Comparison of ENCODE assay signal across 8 cellular contexts in the genomic region with DNA sequence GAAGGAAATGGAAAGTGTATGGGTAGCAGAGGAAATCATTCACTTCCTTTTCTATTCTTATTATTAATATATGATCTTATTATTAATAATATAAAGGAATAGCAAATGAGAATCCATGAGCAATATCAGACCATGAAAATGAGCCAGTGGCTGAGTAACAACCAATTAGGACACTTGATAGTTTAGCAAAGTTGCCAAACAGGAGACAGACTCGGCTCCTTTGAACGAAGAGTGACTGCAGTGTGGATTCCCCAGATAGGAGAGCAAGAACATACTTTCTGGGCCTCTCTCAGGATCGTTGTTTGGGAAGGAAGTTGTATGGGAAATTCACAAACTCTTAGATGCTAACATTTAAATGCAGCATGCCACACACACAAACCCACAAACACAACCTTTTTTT.
"Had no signal": no experiment of that assay in that cellular context is flagged by ENCODE, and none has a peak within 500 bp of the region (broad histone marks: within the 10 kb centered on the region; RNA-seq: fewer than 3 reads in every experiment).

No MANE protein-coding gene starts in this region.

- FAIRE-seq: G401.6, GM12878, GM12891, GM12892, GM18507, GM19239 had no signal

- H3K4me3 ChIP-seq: GM12878 had no signal

- ATAC-seq: GM12878 had no signal

- DNase-seq: GDM1, GF-D8 had no signal
